In genomic region chr1:37595440-37596181, GRCh38 we compare ENCODE assay signal across 8 cellular contexts.
DNase-seq lines count a peak whose midpoint lies in the region; ATAC-seq lines count a peak whose summit lies in the region.

TSS of gene GNL2 (minus strand) at chr1:37595937. CDS start at chr1:37595822, 115 bp downstream.

- peaks cover 25% of the 10 kb centered on the region for H3K4me1 Mint-ChIP-seq in central memory CD8-positive, alpha-beta T cell

- H3K27ac Mint-ChIP-seq in central memory CD8-positive, alpha-beta T cell (ENCODE audit: low read depth), result peak within 1 kb of the TSS; percentile 97

- H3K36me3 Mint-ChIP-seq in central memory CD8-positive, alpha-beta T cell (ENCODE audit: insufficient read depth), result peaks cover 25% of the 10 kb centered on the region

- H3K27me3 Mint-ChIP-seq in central memory CD8-positive, alpha-beta T cell, result no peaks in the 10 kb centered on the region

- peak within 1 kb of the TSS; percentile 97 for H3K4me3 Mint-ChIP-seq in central memory CD8-positive, alpha-beta T cell

- peak; percentile 97 for ATAC-seq in GM19023 (IDR thresholded peaks at IDR 0.05; ENCODE audit: unreplicated experiment)
- peak; percentile 98 for ATAC-seq in HG03280 (IDR thresholded peaks at IDR 0.05; ENCODE audit: unreplicated experiment)
- ATAC-seq in central memory CD8-positive, alpha-beta T cell (replicated peaks; ENCODE audit: extremely low read depth, poor library complexity, severe bottlenecking), result peak; percentile 98

- H3K9me3 Mint-ChIP-seq in central memory CD8-positive, alpha-beta T cell, result no peaks in the 10 kb centered on the region

- peak; percentile 99 for DNase-seq in AG08396 (ENCODE audit: low spot score)
- DNase-seq in NCI-H345 treated with DMSO at 0.1 percent for 48 hours (lab: John Stamatoyannopoulos, UW; ENCODE audit: unreplicated experiment), result peak; percentile 82
- DNase-seq in activated CD4-positive, CD25-positive, alpha-beta regulatory T cell treated with anti-CD3 and anti-CD28 coated beads, Interleukin-2, amount 50 U/mL, for 16 hours (ENCODE audit: low read depth, low spot score), result peak; percentile 90
- DNase-seq in central memory CD8-positive, alpha-beta T cell (ENCODE audit: low spot score in 2 of 2), result peak; percentile 93 to 94
- peak; percentile 97 for DNase-seq in iris pigment epithelial cell (ENCODE audit: low read depth)
- DNase-seq in stimulated activated CD4-positive, alpha-beta T cell treated with anti-CD3 and anti-CD28 coated beads, Interleukin-12 subunit alpha, Interleukin-12 subunit beta, amount 100 ng/mL, for 4 hours, result peak; percentile 96

Comparison
In these comparisons a context has a peak if more than half of its experiments do, and no peak if none do; other contexts are left out.
1. Peak in every context shown above with its lines: DNase-seq and ATAC-seq.